Comparison of ENCODE assay signal across 10 cellular contexts in genomic region chr1:21574464-21575151, GRCh38.
DNase-seq lines count a peak whose midpoint lies in the region; ATAC-seq and TF ChIP-seq lines count a peak whose summit lies in the region.
"Had no signal": no experiment of that assay in that cellular context is flagged by ENCODE, and none has a peak within 500 bp of the region (broad histone marks: within the 10 kb centered on the region; RNA-seq: fewer than 3 reads in every experiment).

No MANE protein-coding gene starts in this region.

- ATAC-seq in lower lobe of right lung (peak; percentile 16 to 64), T-helper 17 cell (no peak)

- H3K27me3 ChIP-seq in lower lobe of right lung (ENCODE audit: low read depth), result no peaks in the 10 kb centered on the region
- H3K27me3 ChIP-seq in trophoblast cell (ENCODE audit: insufficient read depth, low read length), result no peaks in the 10 kb centered on the region
- no peaks in the 10 kb centered on the region for H3K27me3 ChIP-seq in CD8-positive, alpha-beta memory T cell (ENCODE audit: insufficient read depth, low read length, poor library complexity, severe bottlenecking)

- DNase-seq in A172 (ENCODE audit: low spot score) (peak; percentile 21), NCI-H2081 (lab: John Stamatoyannopoulos, UW) (peak; percentile 77 to 90), chondrocyte (ENCODE audit: low spot score) (peak; percentile 90), lower lobe of right lung (peak; percentile 64), NCI-H510A treated with DMSO at 0.1 percent for 48 hours (lab: John Stamatoyannopoulos, UW) (no peak), trophoblast cell (no peak), T-helper 17 cell (no peak)
- no peak for DNase-seq in CD8-positive, alpha-beta memory T cell
- DNase-seq: activated CD8-positive, alpha-beta memory T cell treated with anti-CD3 and anti-CD28 coated beads, Interleukin-2, amount 50 U/mL, for 48 hours had no signal

- H3K4me3 Mint-ChIP-seq in chondrocyte (ENCODE audit: unreplicated experiment), result no peak overlapping the region
- no peak overlapping the region for H3K4me3 Mint-ChIP-seq in T-helper 17 cell
- no peak overlapping the region for H3K4me3 Mint-ChIP-seq in CD8-positive, alpha-beta memory T cell

- intact Hi-C loops in lower lobe of right lung (cut with DNase I), result no loop called here

- H3K79me2 ChIP-seq in trophoblast cell (ENCODE audit: control insufficient read depth, insufficient read depth, low read length, poor library complexity), result no peaks in the 10 kb centered on the region

- H3K4me3 ChIP-seq in lower lobe of right lung, result no peak overlapping the region
- H3K4me3 ChIP-seq in trophoblast cell (ENCODE audit: low read depth, low read length), result no peak overlapping the region
- H3K4me3 ChIP-seq in CD8-positive, alpha-beta memory T cell (ENCODE audit: low read length), result no peak overlapping the region

- peak overlapping the region; percentile 84 for H3K27ac ChIP-seq in lower lobe of right lung
- H3K27ac ChIP-seq in trophoblast cell (ENCODE audit: low read depth, low read length), result no peak overlapping the region
- H3K27ac ChIP-seq in CD8-positive, alpha-beta memory T cell (ENCODE audit: low read depth, low read length), result no peak overlapping the region

- H3K27ac Mint-ChIP-seq in chondrocyte (ENCODE audit: unreplicated experiment) (no peak overlapping the region), T-helper 17 cell (no peak overlapping the region)
- H3K27ac Mint-ChIP-seq in CD8-positive, alpha-beta memory T cell, result no peak overlapping the region

- H3K27me3 Mint-ChIP-seq in chondrocyte (ENCODE audit: low read depth) (no peaks in the 10 kb centered on the region), T-helper 17 cell (peaks cover 30% of the 10 kb centered on the region)
- peaks cover 8 to 23% of the 10 kb centered on the region in 2 donors for H3K27me3 Mint-ChIP-seq in CD8-positive, alpha-beta memory T cell

- no peaks in the 10 kb centered on the region for H3K79me1 ChIP-seq in trophoblast cell (ENCODE audit: low read length)

- H3K4me1 ChIP-seq in lower lobe of right lung (peaks cover 20% of the 10 kb centered on the region), trophoblast cell (ENCODE audit: control insufficient read depth in 1 of 2, insufficient read depth in 2 of 2, low read length in 2 of 2) (no peaks in the 10 kb centered on the region)
- H3K4me1 ChIP-seq in CD8-positive, alpha-beta memory T cell (ENCODE audit: insufficient read depth, low read length), result no peaks in the 10 kb centered on the region

- WGBS in trophoblast cell (ENCODE audit: extremely low coverage, insufficient coverage, insufficient read length), result no CpG with 5 or more reads among the region's 31 CpGs

- no peak overlapping the region for H3K4ac ChIP-seq in trophoblast cell (ENCODE audit: low read depth, low read length)

- no peak overlapping the region for H3K18ac ChIP-seq in trophoblast cell (ENCODE audit: low read length)

- no peaks in the 10 kb centered on the region for H3K9me3 ChIP-seq in lower lobe of right lung
- H3K9me3 ChIP-seq in trophoblast cell (ENCODE audit: insufficient read depth, low read depth, low read length), result peaks cover 6% of the 10 kb centered on the region
- H3K9me3 ChIP-seq in T-helper 17 cell (ENCODE audit: control insufficient read depth, low read length, poor library complexity, severe bottlenecking), result no peaks in the 10 kb centered on the region
- H3K9me3 ChIP-seq in CD8-positive, alpha-beta memory T cell (ENCODE audit: low read length), result no peaks in the 10 kb centered on the region

- TF ChIP-seq CTCF in chondrocyte (IDR thresholded peaks at IDR 0.05) (peak; percentile 47), lower lobe of right lung (IDR thresholded peaks at IDR 0.05) (no peak)

- H3K36me3 Mint-ChIP-seq in chondrocyte (ENCODE audit: low read depth) (no peaks in the 10 kb centered on the region), T-helper 17 cell (ENCODE audit: low read depth) (no peaks in the 10 kb centered on the region)
- no peaks in the 10 kb centered on the region for H3K36me3 Mint-ChIP-seq in CD8-positive, alpha-beta memory T cell
- H3K36me3 Mint-ChIP-seq: CD14-positive monocyte had no signal

- H3K4me1 Mint-ChIP-seq in chondrocyte (ENCODE audit: low read depth), result peaks cover 8% of the 10 kb centered on the region
- no peaks in the 10 kb centered on the region for H3K4me1 Mint-ChIP-seq in T-helper 17 cell
- H3K4me1 Mint-ChIP-seq in CD8-positive, alpha-beta memory T cell, result no peaks in the 10 kb centered on the region
- H3K4me1 Mint-ChIP-seq: CD14-positive monocyte had no signal

- no peak overlapping the region for H2BK120ac ChIP-seq in trophoblast cell (ENCODE audit: insufficient read depth, low read length, poor library complexity)

- no peak overlapping the region for H2BK12ac ChIP-seq in trophoblast cell (ENCODE audit: low read length)

- POLR2A ChIA-PET in CD8-positive, alpha-beta memory T cell (lab: Charles Lee), result no interaction called here

- no peak overlapping the region for H4K8ac ChIP-seq in trophoblast cell (ENCODE audit: low read depth, low read length)

- H4K91ac ChIP-seq in trophoblast cell (ENCODE audit: low read depth, low read length), result no peak overlapping the region

- no peak overlapping the region for H2AK5ac ChIP-seq in trophoblast cell (ENCODE audit: low read length)

- CTCF ChIA-PET in CD8-positive, alpha-beta memory T cell (lab: Charles Lee), result no interaction called here

- H3K23ac ChIP-seq in trophoblast cell (ENCODE audit: low read length), result no peak overlapping the region

- H3K9me3 Mint-ChIP-seq in chondrocyte (ENCODE audit: low read depth), result peaks cover 4% of the 10 kb centered on the region
- H3K9me3 Mint-ChIP-seq in CD8-positive, alpha-beta memory T cell, result no peaks in the 10 kb centered on the region

- no peak overlapping the region for H2AFZ ChIP-seq in trophoblast cell (ENCODE audit: insufficient read depth, low read length, poor library complexity)

- H3K9ac ChIP-seq in trophoblast cell (ENCODE audit: low read length), result no peak overlapping the region

- no peak overlapping the region for H3K14ac ChIP-seq in trophoblast cell (ENCODE audit: low read length)

- no peaks in the 10 kb centered on the region for H3K36me3 ChIP-seq in lower lobe of right lung
- no peaks in the 10 kb centered on the region for H3K36me3 ChIP-seq in trophoblast cell (ENCODE audit: control insufficient read depth in 1 of 2, insufficient read depth in 2 of 2, low read length in 2 of 2)
- H3K36me3 ChIP-seq in CD8-positive, alpha-beta memory T cell (ENCODE audit: insufficient read depth, low read length), result no peaks in the 10 kb centered on the region

- H3K4me2 ChIP-seq in trophoblast cell (ENCODE audit: low read length), result no peak overlapping the region

- H4K12ac ChIP-seq in trophoblast cell (ENCODE audit: low read depth, low read length), result no peak overlapping the region

- H2BK5ac ChIP-seq in trophoblast cell (ENCODE audit: low read depth, low read length, poor library complexity), result no peak overlapping the region

Comparison
In these comparisons a context has a peak if more than half of its experiments do, and no peak if none do; other contexts are left out.
1. DNase-seq: peak in A172 (single experiment), NCI-H2081 (2 of 2), chondrocyte (single experiment) and lower lobe of right lung (single experiment); none in NCI-H510A treated with DMSO at 0.1 percent for 48 hours (single experiment), trophoblast cell (0 of 2), T-helper 17 cell (0 of 3) and CD8-positive, alpha-beta memory T cell (0 of 5).